ENCODE assay signal across 8 cellular contexts in genomic region chr17:2222901-2223616, GRCh38.
A peak's percentile ranks its signal among the peaks of the same experiment; 100 is the strongest.
DNase-seq lines count a peak whose midpoint lies in the region; ATAC-seq and TF ChIP-seq lines count a peak whose summit lies in the region.

No MANE protein-coding gene starts in this region.

- H3K27me3 Mint-ChIP-seq in activated T-helper 2 cell treated with anti-CD3 and anti-CD28 coated beads, Interferon-gamma antibody, Interleukin-2, Interleukin-4, amounts not matched to agents 10 μg/mL and 5 μg/mL and 100 μg/mL, durations not matched to agents 14 hours and 24 hours and 36 hours (ENCODE audit: low read depth), result no peaks in the 10 kb centered on the region

- H3K27ac ChIP-seq in right atrium auricular region, result peak overlapping the region; percentile 44 to 57

- H3K9me3 Mint-ChIP-seq in activated T-helper 2 cell treated with anti-CD3 and anti-CD28 coated beads, Interferon-gamma antibody, Interleukin-2, Interleukin-4, amounts not matched to agents 10 μg/mL and 5 μg/mL and 100 μg/mL, durations not matched to agents 14 hours and 24 hours and 36 hours, result no peaks in the 10 kb centered on the region

- TF ChIP-seq CTCF in right atrium auricular region (IDR thresholded peaks at IDR 0.05), result peak in 1 of 2 donors; percentile 46

- H3K27me3 ChIP-seq in right atrium auricular region, result no peaks in the 10 kb centered on the region

- no peaks in the 10 kb centered on the region for H3K9me3 ChIP-seq in right atrium auricular region

- peak overlapping the region; percentile 61 for H3K27ac Mint-ChIP-seq in activated T-helper 2 cell treated with anti-CD3 and anti-CD28 coated beads, Interferon-gamma antibody, Interleukin-2, Interleukin-4, amounts not matched to agents 10 μg/mL and 5 μg/mL and 100 μg/mL, durations not matched to agents 14 hours and 24 hours and 36 hours

- intact Hi-C loops in activated T-helper 2 cell treated with anti-CD3 and anti-CD28 coated beads, Interferon-gamma antibody, Interleukin-2, Interleukin-4, amounts not matched to agents 10 μg/mL and 5 μg/mL and 100 μg/mL, durations not matched to agents 14 hours and 24 hours and 36 hours (cut with micrococcal nuclease), result loop anchor here (1.0 to 2.0 kb wide), 3 partner anchors 8 to 28 kb away; no protein-coding TSS in a partner anchor

- peaks cover 0 to 31% of the 10 kb centered on the region in 2 donors for H3K4me1 ChIP-seq in right atrium auricular region

- no peak overlapping the region for H3K4me3 Mint-ChIP-seq in activated T-helper 2 cell treated with anti-CD3 and anti-CD28 coated beads, Interferon-gamma antibody, Interleukin-2, Interleukin-4, amounts not matched to agents 10 μg/mL and 5 μg/mL and 100 μg/mL, durations not matched to agents 14 hours and 24 hours and 36 hours (ENCODE audit: low read depth)

- H3K36me3 ChIP-seq in right atrium auricular region, result no peaks in the 10 kb centered on the region

- ATAC-seq in HG02798 (IDR thresholded peaks at IDR 0.05; ENCODE audit: poor library complexity, unreplicated experiment), result peak; percentile 80
- no peak for ATAC-seq in GM21717 (IDR thresholded peaks at IDR 0.05; ENCODE audit: unreplicated experiment)
- ATAC-seq in GM21529 (IDR thresholded peaks at IDR 0.05; ENCODE audit: unreplicated experiment), result no peak

- no peak overlapping the region for H3K4me3 ChIP-seq in right atrium auricular region

- H3K4me1 Mint-ChIP-seq in activated T-helper 2 cell treated with anti-CD3 and anti-CD28 coated beads, Interferon-gamma antibody, Interleukin-2, Interleukin-4, amounts not matched to agents 10 μg/mL and 5 μg/mL and 100 μg/mL, durations not matched to agents 14 hours and 24 hours and 36 hours (ENCODE audit: low read depth), result peaks cover 42% of the 10 kb centered on the region

- peaks cover 53% of the 10 kb centered on the region for H3K36me3 Mint-ChIP-seq in activated T-helper 2 cell treated with anti-CD3 and anti-CD28 coated beads, Interferon-gamma antibody, Interleukin-2, Interleukin-4, amounts not matched to agents 10 μg/mL and 5 μg/mL and 100 μg/mL, durations not matched to agents 14 hours and 24 hours and 36 hours (ENCODE audit: low read depth)

- DNase-seq in AG08395 (ENCODE audit: low spot score) (peak; percentile 37), right atrium auricular region (ENCODE audit: low spot score) (peak; percentile 89), NCI-H345 treated with DMSO at 0.1 percent for 48 hours (lab: John Stamatoyannopoulos, UW; ENCODE audit: unreplicated experiment) (no peak)
- DNase-seq in activated T-helper 2 cell treated with anti-CD3 and anti-CD28 coated beads, Interferon-gamma antibody, Interleukin-2, Interleukin-4, amounts not matched to agents 10 μg/mL and 5 μg/mL and 100 μg/mL, durations not matched to agents 14 hours and 24 hours and 36 hours (ENCODE audit: low spot score), result no peak
- DNase-seq in stimulated activated CD4-positive, alpha-beta T cell treated with anti-CD3 and anti-CD28 coated beads, TNF-alpha, amount 100 ng/mL, for 24 hours (ENCODE audit: low read depth in 3 of 3), result peak in 2 of 3 experiments; percentile 39 to 40

Comparison
In these comparisons a context has a peak if more than half of its experiments do, and no peak if none do; other contexts are left out.
1. DNase-seq: peak in AG08395 (single experiment), right atrium auricular region (single experiment) and stimulated activated CD4-positive, alpha-beta T cell treated with anti-CD3 and anti-CD28 coated beads, TNF-alpha, amount 100 ng/mL, for 24 hours (2 of 3); none in activated T-helper 2 cell treated with anti-CD3 and anti-CD28 coated beads, Interferon-gamma antibody, Interleukin-2, Interleukin-4, amounts not matched to agents 10 μg/mL and 5 μg/mL and 100 μg/mL, durations not matched to agents 14 hours and 24 hours and 36 hours (single experiment) and NCI-H345 treated with DMSO at 0.1 percent for 48 hours (single experiment).